Comparison of ENCODE assay signal across 1 cellular context in genomic region chr14:96803958-96804357, GRCh38.
TF ChIP-seq lines count a peak whose summit lies in the region.

No MANE protein-coding gene starts in this region.

TF ChIP-seq in SK-N-SH, 30 proteins besides CTCF, POLR2A, EP300 and RAD21 (continued from another document):
- TF ChIP-seq NFIC (IDR thresholded peaks at IDR 0.05; ENCODE audit: borderline replicate concordance) (no peak), POLR2AphosphoS5 (IDR thresholded peaks at IDR 0.05; ENCODE audit: low read depth, low read length) (no peak)
